8 cellular contexts compared by ENCODE assay signal in the genomic region with DNA sequence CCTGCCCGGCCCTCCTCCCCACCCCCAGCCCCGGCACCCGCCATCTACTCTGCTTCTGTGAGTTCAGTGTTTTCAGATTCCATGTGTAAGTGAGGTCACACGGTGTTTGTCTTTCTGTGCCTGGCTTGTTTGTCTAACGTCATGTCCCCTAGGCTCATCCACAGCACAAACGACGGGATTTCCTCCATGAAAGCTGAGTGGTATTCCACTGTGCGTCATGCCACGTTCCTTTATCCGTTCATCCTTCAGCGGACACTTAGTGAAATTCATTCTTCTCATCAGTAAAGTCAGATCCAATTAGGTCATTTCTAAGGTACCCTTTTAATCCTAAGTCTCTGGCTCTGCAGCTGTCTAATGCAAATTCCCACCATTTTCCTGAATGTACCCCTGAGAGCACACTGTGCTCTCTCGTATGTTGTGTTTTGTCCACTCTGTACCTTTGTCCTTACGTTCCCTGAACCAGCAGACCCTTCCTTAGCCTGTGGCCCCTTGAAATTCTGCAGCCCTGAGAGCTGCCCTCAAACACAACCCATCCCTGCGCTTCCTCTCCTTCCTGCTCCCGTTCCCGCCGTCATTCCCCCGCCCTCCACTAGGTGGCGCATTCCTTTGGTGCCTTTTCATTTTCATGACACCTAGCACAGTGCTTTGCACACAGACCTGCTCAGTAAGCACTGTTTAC. TPM values are rescaled to one million over a fixed set of nuclear protein-coding genes. Genes with fewer than 3 reads are reported as not detected.
DNase-seq lines count a peak whose midpoint lies in the region; ATAC-seq and TF ChIP-seq lines count a peak whose summit lies in the region.

No MANE protein-coding gene starts in this region.

- CTCF ChIA-PET in PC-3 (lab: Charles Lee): interaction anchor here (0.6 to 1.1 kb wide), 3 partner anchors 10 to 54 kb away, joined by 3 to 4 read pairs (median 3); no protein-coding TSS in a partner anchor

- H3K27ac ChIP-seq in PC-3 (ENCODE audit: low read length) (no peak overlapping the region), osteoblast (ENCODE audit: low read depth, low read length) (no peak overlapping the region), tibial nerve (peak overlapping the region in 1 of 4 donors; percentile 47)

- H3K4me1 ChIP-seq in PC-3 (ENCODE audit: insufficient read depth, low read length): no peaks in the 10 kb centered on the region
- H3K4me1 ChIP-seq in osteoblast (ENCODE audit: insufficient read depth, low read length): no peaks in the 10 kb centered on the region
- peaks cover 0 to 8% (median 0%) of the 10 kb centered on the region in 4 donors for H3K4me1 ChIP-seq in tibial nerve

- H3K4me2 ChIP-seq in PC-3 (ENCODE audit: low read length) (no peak overlapping the region), osteoblast (ENCODE audit: insufficient read depth, low read length) (no peak overlapping the region)

- H2AFZ ChIP-seq in PC-3 (ENCODE audit: low read length): no peak overlapping the region
- no peak overlapping the region for H2AFZ ChIP-seq in osteoblast (ENCODE audit: low read length)

- H4K20me1 ChIP-seq in PC-3 (ENCODE audit: low read length) (no peaks in the 10 kb centered on the region), osteoblast (ENCODE audit: insufficient read depth, low read length) (peaks cover 16% of the 10 kb centered on the region)

- intact Hi-C loops in PC-3 (cut with micrococcal nuclease): loop anchor here (1.0 kb wide), 1 partner anchor 228 kb away; no protein-coding TSS in a partner anchor

- peaks cover 39% of the 10 kb centered on the region for H3K36me3 ChIP-seq in PC-3 (ENCODE audit: low read depth, low read length)
- peaks cover 58% of the 10 kb centered on the region for H3K36me3 ChIP-seq in osteoblast (ENCODE audit: insufficient read depth, low read length)
- peaks cover 4 to 88% (median 8%) of the 10 kb centered on the region in 3 donors for H3K36me3 ChIP-seq in tibial nerve

- H3F3A ChIP-seq in PC-3 (ENCODE audit: low read length, unreplicated experiment): no peaks in the 10 kb centered on the region

- H3K9me3 ChIP-seq in PC-3 (ENCODE audit: low read length): no peaks in the 10 kb centered on the region
- H3K9me3 ChIP-seq in osteoblast (ENCODE audit: low read depth, low read length): no peaks in the 10 kb centered on the region
- no peaks in the 10 kb centered on the region for H3K9me3 ChIP-seq in tibial nerve

- POLR2A ChIA-PET in PC-3 (lab: Charles Lee; ENCODE audit: unreplicated experiment): no interaction called here

- peaks cover 2% of the 10 kb centered on the region for H3K4me1 Mint-ChIP-seq in activated T-cell treated with anti-CD3 and anti-CD28 coated beads, Interleukin-2, amount 50 U/mL, for 4 hours (ENCODE audit: low read depth)

- H3K4me3 Mint-ChIP-seq in activated T-cell treated with anti-CD3 and anti-CD28 coated beads, Interleukin-2, amount 50 U/mL, for 4 hours: no peak overlapping the region

- H3K79me2 ChIP-seq in PC-3 (ENCODE audit: low read length) (no peaks in the 10 kb centered on the region), osteoblast (ENCODE audit: insufficient read depth, low read length) (peaks cover 10% of the 10 kb centered on the region)

- peak in 1 of 2 donors; percentile 25 for TF ChIP-seq EP300 in tibial nerve (IDR thresholded peaks at IDR 0.05)

- H3K27me3 ChIP-seq in PC-3 (ENCODE audit: low read length) (no peaks in the 10 kb centered on the region), osteoblast (ENCODE audit: insufficient read depth, low read length) (no peaks in the 10 kb centered on the region), tibial nerve (no peaks in the 10 kb centered on the region)

- H3K9me2 ChIP-seq in PC-3 (replicated peaks; ENCODE audit: low read length): no peaks in the 10 kb centered on the region

- TF ChIP-seq CTCF in PC-3 (conservative IDR thresholded peaks at IDR 0.05; ENCODE audit: low read depth, low read length) (peak; percentile 99), fibroblast of mammary gland (conservative IDR thresholded peaks at IDR 0.05; ENCODE audit: control insufficient read depth, insufficient read depth, low read depth, low read length) (peak; percentile 99), osteoblast (IDR thresholded peaks at IDR 0.05; ENCODE audit: extremely low read depth, low read depth, low read length) (peak; percentile 99), tibial nerve (IDR thresholded peaks at IDR 0.05) (peak; percentile 86 to 100 (median 93))

- ATAC-seq in HG02798 (IDR thresholded peaks at IDR 0.05; ENCODE audit: poor library complexity, unreplicated experiment): peak; percentile 40
- peak; percentile 85 for ATAC-seq in PC-3
- ATAC-seq in activated T-cell treated with anti-CD3 and anti-CD28 coated beads, Interleukin-2, amount 50 U/mL, for 4 hours: peak; percentile 73 to 77
- no peak for ATAC-seq in HG02938 (IDR thresholded peaks at IDR 0.05; ENCODE audit: unreplicated experiment)

- 59 to 62% methylated on average over 19 of the region's 19 CpGs for WGBS in tibial nerve, 2 donors

- H3K27me3 Mint-ChIP-seq in activated T-cell treated with anti-CD3 and anti-CD28 coated beads, Interleukin-2, amount 50 U/mL, for 4 hours (ENCODE audit: low read depth): no peaks in the 10 kb centered on the region

- no TSS peak for BruUV-seq in PC-3 (replicated peaks; lab: Mats Ljungman, UMichigan)

- no peak for TF ChIP-seq POLR2A in tibial nerve (IDR thresholded peaks at IDR 0.05)

- peak; percentile 66 for DNase-seq in Daoy (ENCODE audit: low read depth)
- peak; percentile 75 for DNase-seq in PC-3
- peak; percentile 75 for DNase-seq in activated T-cell treated with anti-CD3 and anti-CD28 coated beads, Interleukin-2, amount 50 U/mL, for 4 hours
- DNase-seq in fibroblast of mammary gland (ENCODE audit: low read depth): peak; percentile 52
- DNase-seq in osteoblast (ENCODE audit: insufficient read length, low spot score, missing footprints): peak; percentile 93
- peak; percentile 76 to 89 for DNase-seq in tibial nerve (ENCODE audit: low spot score in 2 of 2)

- no peak overlapping the region for H3K4me3 ChIP-seq in PC-3 (ENCODE audit: low read length)
- H3K4me3 ChIP-seq in fibroblast of mammary gland (ENCODE audit: control insufficient read depth, low read depth, low read length): no peak overlapping the region
- H3K4me3 ChIP-seq in osteoblast (ENCODE audit: insufficient read depth, low read length): no peak overlapping the region
- no peak overlapping the region for H3K4me3 ChIP-seq in tibial nerve

- no peaks in the 10 kb centered on the region for H3K9me3 Mint-ChIP-seq in activated T-cell treated with anti-CD3 and anti-CD28 coated beads, Interleukin-2, amount 50 U/mL, for 4 hours

- H3K9ac ChIP-seq in PC-3 (ENCODE audit: low read length): no peak overlapping the region

- H3K36me3 Mint-ChIP-seq in activated T-cell treated with anti-CD3 and anti-CD28 coated beads, Interleukin-2, amount 50 U/mL, for 4 hours (ENCODE audit: insufficient read depth): peaks cover 36% of the 10 kb centered on the region

RNA-seq across cellular contexts. Expression of a gene that starts 44.1 kb away (rescaled TPM):
- 53.0 and 58.9 TPM in 2 replicates for total RNA-seq in Daoy (2014; rRNA removed; shearing (Covaris generic))
- 86.2 and 111 TPM in 2 replicates for total RNA-seq in PC-3 (2014; rRNA removed)
- 10 to 100 TPM; 79.9 to 89.4 (median 84.5) TPM for total RNA-seq in activated T-cell treated with anti-CD3 and anti-CD28 coated beads, Interleukin-2, amount 50 U/mL, for 4 hours
- total RNA-seq in osteoblast: 67.0 and 67.5 TPM in 2 replicates
- total RNA-seq in tibial nerve: 100 to 1,000 TPM; 125 to 157 (median 145) TPM

RNA-seq across cellular contexts. Expression of a gene that starts 46.0 kb away (rescaled TPM):
- total RNA-seq in Daoy (2014; rRNA removed; shearing (Covaris generic)): 80.3 and 80.8 TPM in 2 replicates
- 90.1 and 97.4 TPM in 2 replicates for total RNA-seq in PC-3 (2014; rRNA removed)
- total RNA-seq in activated T-cell treated with anti-CD3 and anti-CD28 coated beads, Interleukin-2, amount 50 U/mL, for 4 hours: 10 to 100 TPM; 36.3 to 39.5 (median 37.2) TPM
- total RNA-seq in osteoblast: 16.8 and 17.7 TPM in 2 replicates
- 10 to 100 TPM; 24.9 to 46.2 (median 36.3) TPM for total RNA-seq in tibial nerve
